8 cellular contexts compared by ENCODE assay signal in the genomic region with DNA sequence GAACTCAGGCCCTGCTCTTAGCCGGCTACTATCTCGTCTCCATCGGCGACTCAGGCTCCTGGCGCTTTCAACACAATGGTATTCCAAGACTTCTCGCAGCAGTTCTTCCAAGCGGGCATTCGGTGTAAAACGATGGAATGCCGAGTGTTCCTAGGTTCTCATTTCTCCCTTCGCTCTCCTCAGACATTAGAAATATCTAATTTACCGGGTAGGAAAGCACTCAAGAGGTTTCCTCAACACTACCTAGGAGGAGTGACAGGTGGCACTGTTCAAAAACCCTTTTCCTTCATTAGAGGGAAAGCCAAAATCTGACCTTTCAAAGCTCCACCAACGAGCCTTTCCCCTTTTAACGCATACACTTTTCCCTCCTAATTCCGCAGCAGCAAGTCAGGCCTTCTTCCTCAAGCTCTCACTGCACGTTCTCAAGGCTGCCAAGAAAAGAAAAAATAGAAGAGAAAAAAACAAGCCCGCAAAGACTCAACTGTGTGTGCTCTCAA. TPM values are rescaled to one million over a fixed set of nuclear protein-coding genes. Genes with fewer than 3 reads are reported as not detected.
A peak's percentile ranks its signal among the peaks of the same experiment; 100 is the strongest.
DNase-seq lines count a peak whose midpoint lies in the region; ATAC-seq, FAIRE-seq and TF ChIP-seq lines count a peak whose summit lies in the region.

No MANE protein-coding gene starts in this region.

- H3K9me1 ChIP-seq in keratinocyte (ENCODE audit: control insufficient read depth, extremely low read depth, insufficient read depth, low read length): no peaks in the 10 kb centered on the region

- no peak for FAIRE-seq in keratinocyte (lab: Jason Lieb, UNC)

- TF ChIP-seq CTCF in astrocyte of the cerebellum (IDR thresholded peaks at IDR 0.05; ENCODE audit: low read depth, low read length, missing control alignments): peak; percentile 40
- TF ChIP-seq CTCF in keratinocyte (optimal IDR thresholded peaks at IDR 0.05 in 1 of 3, IDR thresholded peaks at IDR 0.05 in 1 of 3, conservative IDR thresholded peaks at IDR 0.05 in 1 of 3; ENCODE audit: extremely low read depth in 1 of 3, insufficient read depth in 2 of 3, low read length in 3 of 3): peak; percentile 41 to 65 (median 55)

- H3K4me3 ChIP-seq in astrocyte of the cerebellum (ENCODE audit: low read depth, low read length) (peak overlapping the region; percentile 81), keratinocyte (ENCODE audit: control insufficient read depth in 2 of 3, extremely low read depth in 1 of 3, insufficient read depth in 2 of 3, low read depth in 1 of 3, low read length in 3 of 3) (peak overlapping the region; percentile 72 to 99 (median 98)), subcutaneous abdominal adipose tissue (ENCODE audit: low read depth in 1 of 5, low read length in 5 of 5) (peak overlapping the region; percentile 82 to 90 (median 87))

- ATAC-seq in HG03095 (IDR thresholded peaks at IDR 0.05; ENCODE audit: unreplicated experiment): no peak
- no peak for ATAC-seq in HG02763 (IDR thresholded peaks at IDR 0.05; ENCODE audit: unreplicated experiment)

- H3K27ac ChIP-seq in keratinocyte (ENCODE audit: control insufficient read depth, insufficient read depth, low read length) (peak overlapping the region; percentile 70), subcutaneous abdominal adipose tissue (ENCODE audit: low read depth, low read length) (peak overlapping the region; percentile 72)

- dilution Hi-C loops in keratinocyte (cut with MboI; ENCODE audit: extremely low pct_ligation_motif_present, low sequenced_read_pairs): no loop called here

- H2AFZ ChIP-seq in keratinocyte (ENCODE audit: control insufficient read depth, low read length): peak overlapping the region; percentile 47

- H4K20me1 ChIP-seq in keratinocyte (ENCODE audit: control insufficient read depth, extremely low read depth, insufficient read depth, low read length): peaks cover 10% of the 10 kb centered on the region

- peaks cover 17% of the 10 kb centered on the region for H3K4me1 ChIP-seq in keratinocyte (ENCODE audit: control insufficient read depth, extremely low read depth, insufficient read depth, low read length)
- H3K4me1 ChIP-seq in subcutaneous abdominal adipose tissue (ENCODE audit: control insufficient read depth in 5 of 5, insufficient read depth in 5 of 5, low read length in 5 of 5): peaks cover 6 to 38% (median 26%) of the 10 kb centered on the region in 5 donors

- H3K27me3 ChIP-seq in keratinocyte (ENCODE audit: control insufficient read depth, extremely low read depth, insufficient read depth, low read length) (no peaks in the 10 kb centered on the region), subcutaneous abdominal adipose tissue (ENCODE audit: control insufficient read depth in 5 of 5, insufficient read depth in 4 of 5, low read length in 5 of 5) (no peaks in the 10 kb centered on the region)

- DNase-seq in DMS 273 (lab: John Stamatoyannopoulos, UW; ENCODE audit: unreplicated experiment) (peak; percentile 69), GM19240 (ENCODE audit: insufficient read length, low spot score) (peak; percentile 55), NCI-H1694 treated with DMSO at 0.1 percent for 48 hours (lab: John Stamatoyannopoulos, UW) (peak; percentile 22), astrocyte of the cerebellum (ENCODE audit: low read depth) (no peak), keratinocyte (ENCODE audit: low read depth, low spot score) (no peak)

- in situ Hi-C loops in astrocyte of the cerebellum (cut with HindIII; ENCODE audit: low sequenced_read_pairs): loop anchor here (10.0 kb wide), 2 partner anchors 74 to 324 kb away; partner anchors contain the start of gene PTTG1IP

- H3K79me2 ChIP-seq in keratinocyte (ENCODE audit: control insufficient read depth, insufficient read depth, low read length): peaks cover 59% of the 10 kb centered on the region

- peak overlapping the region; percentile 83 for H3K9ac ChIP-seq in keratinocyte (ENCODE audit: control insufficient read depth, extremely low read depth, insufficient read depth, low read length)
- peak overlapping the region in 4 of 5 donors; percentile 60 to 89 (median 80) for H3K9ac ChIP-seq in subcutaneous abdominal adipose tissue (ENCODE audit: low read length in 5 of 5)

- H3K9me3 ChIP-seq in keratinocyte (ENCODE audit: control insufficient read depth, low read depth, low read length) (no peaks in the 10 kb centered on the region), subcutaneous abdominal adipose tissue (ENCODE audit: control insufficient read depth in 5 of 5, low read length in 5 of 5) (no peaks in the 10 kb centered on the region)

- peak overlapping the region; percentile 75 for H3K4me2 ChIP-seq in keratinocyte (ENCODE audit: control insufficient read depth, extremely low read depth, insufficient read depth, low read depth, low read length)

- H3K36me3 ChIP-seq in keratinocyte (ENCODE audit: control insufficient read depth in 2 of 2, extremely low read depth in 1 of 2, insufficient read depth in 2 of 2, low read length in 2 of 2) (peaks cover 11 to 25% of the 10 kb centered on the region in 2 experiments), subcutaneous abdominal adipose tissue (ENCODE audit: control insufficient read depth in 5 of 5, insufficient read depth in 5 of 5, low read length in 5 of 5) (peaks cover 6 to 30% (median 15%) of the 10 kb centered on the region in 5 donors)

RNA-seq across cellular contexts. Expression of gene UBE2G2, which starts 0.6 kb away (rescaled TPM):
- 82.0 to 114 TPM (median 106 TPM) in 3 replicates for polyA plus RNA-seq in keratinocyte
- polyA plus RNA-seq in keratinocyte (2011; ENCODE audit: low read depth): 44.9 TPM
- polyA plus RNA-seq in keratinocyte (2011; cell fraction: cytosol; rRNA removed): 65.3 and 72.5 TPM in 2 replicates
- polyA plus RNA-seq in keratinocyte (2011; cell fraction: nucleus; rRNA removed): 241 and 269 TPM in 2 replicates
- polyA plus RNA-seq in keratinocyte (2012; ENCODE audit: low replicate concordance): 51.6 and 64.6 TPM in 2 replicates
- 47.3 to 114 TPM (median 111 TPM) in 3 replicates for polyA minus RNA-seq in keratinocyte
- 58.9 TPM for polyA minus RNA-seq in keratinocyte (2011; cell fraction: cytosol; rRNA and poly(A)+ RNA removed)
- polyA minus RNA-seq in keratinocyte (2011; cell fraction: nucleus; rRNA and poly(A)+ RNA removed): 66.2 and 111 TPM in 2 replicates

RNA-seq across cellular contexts. Expression of gene SUMO3, which starts 16.8 kb away (rescaled TPM):
- 69.3 to 132 TPM (median 115 TPM) in 3 replicates for polyA plus RNA-seq in keratinocyte
- 21.6 TPM for polyA plus RNA-seq in keratinocyte (2011; ENCODE audit: low read depth)
- polyA plus RNA-seq in keratinocyte (2011; cell fraction: cytosol; rRNA removed): 134 and 154 TPM in 2 replicates
- polyA plus RNA-seq in keratinocyte (2011; cell fraction: nucleus; rRNA removed): 33.1 and 37.7 TPM in 2 replicates
- polyA plus RNA-seq in keratinocyte (2012; ENCODE audit: low replicate concordance): 51.1 and 105 TPM in 2 replicates
- polyA minus RNA-seq in keratinocyte: 62.1 to 83.9 TPM (median 66.2 TPM) in 3 replicates
- polyA minus RNA-seq in keratinocyte (2011; cell fraction: cytosol; rRNA and poly(A)+ RNA removed): 103 TPM
- polyA minus RNA-seq in keratinocyte (2011; cell fraction: nucleus; rRNA and poly(A)+ RNA removed): 13.4 and 18.2 TPM in 2 replicates

Comparison
In these comparisons a context has a peak if more than half of its experiments do, and no peak if none do; other contexts are left out.
1. DNase-seq: peak in DMS 273 (single experiment), GM19240 (single experiment) and NCI-H1694 treated with DMSO at 0.1 percent for 48 hours (single experiment); none in astrocyte of the cerebellum (single experiment) and keratinocyte (single experiment).
2. Peak in every context shown above with its lines, with median percentiles within 50 percentile points of each other: H3K4me3 ChIP-seq.